In genomic region chr4:4775493-4776004, GRCh38 we compare ENCODE assay signal across 13 cellular contexts.
A peak's percentile ranks its signal among the peaks of the same experiment; 100 is the strongest.
DNase-seq lines count a peak whose midpoint lies in the region; ATAC-seq and TF ChIP-seq lines count a peak whose summit lies in the region.
"Had no signal": no experiment of that assay in that cellular context is flagged by ENCODE, and none has a peak within 500 bp of the region (broad histone marks: within the 10 kb centered on the region; RNA-seq: fewer than 3 reads in every experiment).

No MANE protein-coding gene starts in this region.

- intact Hi-C loops in Right ventricle myocardium inferior (cut with DNase I) = no loop called here
- intact Hi-C loops in cardiac septum (cut with DNase I) = no loop called here
- intact Hi-C loops in heart right ventricle (cut with DNase I) = no loop called here
- intact Hi-C loops in PC-3 (cut with micrococcal nuclease) = no loop called here

- H3F3A ChIP-seq in PC-3 (ENCODE audit: low read length, unreplicated experiment) = no peaks in the 10 kb centered on the region

- no peaks in the 10 kb centered on the region for H3K79me2 ChIP-seq in PC-3 (ENCODE audit: low read length)

- no peaks in the 10 kb centered on the region for H3K9me3 ChIP-seq in heart right ventricle
- H3K9me3 ChIP-seq in PC-3 (ENCODE audit: low read length) = no peaks in the 10 kb centered on the region
- H3K9me3 ChIP-seq: Caco-2 had no signal

- H3K9me2 ChIP-seq in PC-3 (replicated peaks; ENCODE audit: low read length) = no peaks in the 10 kb centered on the region

- TF ChIP-seq CTCF in heart right ventricle (IDR thresholded peaks at IDR 0.05) (no peak), PC-3 (conservative IDR thresholded peaks at IDR 0.05; ENCODE audit: low read depth, low read length) (no peak)

- no peaks in the 10 kb centered on the region for H3K36me3 ChIP-seq in heart right ventricle
- no peaks in the 10 kb centered on the region for H3K36me3 ChIP-seq in PC-3 (ENCODE audit: low read depth, low read length)

- ATAC-seq in Right ventricle myocardium inferior (peak; percentile 84), heart right ventricle (peak; percentile 75 to 95 (median 86)), PC-3 (no peak), HG03280 (IDR thresholded peaks at IDR 0.05; ENCODE audit: unreplicated experiment) (no peak)

- H3K4me1 ChIP-seq in heart right ventricle (peaks cover 0 to 9% (median 0%) of the 10 kb centered on the region in 9 donors), PC-3 (ENCODE audit: insufficient read depth, low read length) (no peaks in the 10 kb centered on the region)
- H3K4me1 ChIP-seq: Caco-2 had no signal

- CTCF ChIA-PET in PC-3 (lab: Charles Lee) = no interaction called here

- H2AFZ ChIP-seq in PC-3 (ENCODE audit: low read length) = no peak overlapping the region

- no peak overlapping the region for H3K9ac ChIP-seq in PC-3 (ENCODE audit: low read length)

- H3K27me3 ChIP-seq in heart right ventricle (peaks cover 0 to 9% (median 0%) of the 10 kb centered on the region in 7 donors), PC-3 (ENCODE audit: low read length) (no peaks in the 10 kb centered on the region)

- no peak overlapping the region for H3K27ac ChIP-seq in heart right ventricle
- H3K27ac ChIP-seq in PC-3 (ENCODE audit: low read length) = no peak overlapping the region
- H3K27ac ChIP-seq: 22Rv1 had no signal

- DNase-seq in Right ventricle myocardium inferior (ENCODE audit: missing footprints) (no peak), cardiac septum (ENCODE audit: low spot score) (no peak), heart right ventricle (peak; percentile 50 to 51), mesenteric fat pad (ENCODE audit: low spot score) (peak; percentile 87), NCI-H748 treated with DMSO at 0.1 percent for 48 hours (lab: John Stamatoyannopoulos, UW) (no peak), PC-3 (no peak)
- DNase-seq: Caco-2; CD8-positive, alpha-beta memory T cell; GF-D8; HCEC 1CT; HFFc6 had no signal

- H3K4me3 ChIP-seq in heart right ventricle = no peak overlapping the region
- no peak overlapping the region for H3K4me3 ChIP-seq in PC-3 (ENCODE audit: low read length)

- POLR2A ChIA-PET in PC-3 (lab: Charles Lee; ENCODE audit: unreplicated experiment) = no interaction called here

- 35 to 57% methylated on average over 10 of the region's 10 CpGs for WGBS in heart right ventricle, 2 donors

- BruUV-seq in PC-3 (replicated peaks; lab: Mats Ljungman, UMichigan) = no TSS peak

- no peaks in the 10 kb centered on the region for H4K20me1 ChIP-seq in PC-3 (ENCODE audit: low read length)

- no peak overlapping the region for H3K4me2 ChIP-seq in PC-3 (ENCODE audit: low read length)

Comparison
In these comparisons a context has a peak if more than half of its experiments do, and no peak if none do; other contexts are left out.
1. DNase-seq: peak in heart right ventricle (2 of 2) and mesenteric fat pad (single experiment); none in Right ventricle myocardium inferior (single experiment), cardiac septum (single experiment), NCI-H748 treated with DMSO at 0.1 percent for 48 hours (single experiment) and PC-3 (single experiment).
2. ATAC-seq: peak in Right ventricle myocardium inferior (single experiment) and heart right ventricle (8 of 8); none in PC-3 (single experiment) and HG03280 (single experiment).